ENCODE assay signal across 23 cellular contexts in the genomic region with DNA sequence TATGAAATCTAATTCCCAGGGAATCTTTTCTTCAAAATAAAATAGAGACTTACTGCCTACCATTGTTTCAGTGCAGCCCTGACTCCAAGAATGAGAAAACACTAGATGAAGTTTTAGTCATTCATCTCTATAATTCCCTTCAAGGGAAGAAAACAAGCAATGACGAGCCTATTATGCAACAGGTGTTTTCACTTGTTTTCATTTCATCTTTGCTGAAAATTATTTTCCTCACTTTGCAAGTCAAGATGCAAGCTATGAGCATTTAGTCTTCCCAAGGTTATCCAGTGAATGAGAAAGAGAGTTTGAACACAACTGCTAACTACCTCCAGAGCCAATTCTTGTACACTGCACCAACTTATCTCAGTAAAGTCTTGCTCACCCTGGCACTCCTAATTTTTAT. TPM values are rescaled to one million over a fixed set of nuclear protein-coding genes. Genes with fewer than 3 reads are reported as not detected.
"Had no signal": no experiment of that assay in that cellular context is flagged by ENCODE, and none has a peak within 500 bp of the region (broad histone marks: within the 10 kb centered on the region; RNA-seq: fewer than 3 reads in every experiment).

No MANE protein-coding gene starts in this region.

- H2AFZ ChIP-seq: hepatocyte had no signal

- H3K4me1 ChIP-seq: ascending aorta, lower lobe of right lung, prostate gland, tibial artery had no signal

- H3K27ac ChIP-seq: ascending aorta, dorsolateral prefrontal cortex, epithelial cell of prostate, hepatocyte, lower lobe of right lung, ovary, prostate gland, tibial artery, WERI-Rb-1 had no signal

- ATAC-seq: left lobe of liver; lower lobe of right lung; natural killer cell; stimulated activated naive CD8-positive, alpha-beta T cell treated with anti-CD3 and anti-CD28 coated beads, Interleukin-15, amount 100 ng/mL, for 72 hours; T-cell had no signal

- H3K9me3 Mint-ChIP-seq: activated naive CD4-positive, alpha-beta T cell treated with anti-CD3 and anti-CD28 coated beads, Interleukin-2, amount 50 U/mL, for 24 hours; central memory CD8-positive, alpha-beta T cell; immature natural killer cell; natural killer cell; stimulated activated naive CD8-positive, alpha-beta T cell treated with anti-CD3 and anti-CD28 coated beads, Interleukin-15, amount 100 ng/mL, for 72 hours; T-cell; T-helper 2 cell treated with Interferon-gamma antibody and Interleukin-4, amounts not matched to agents 5 μg/mL and 100 μg/mL, for 36 hours had no signal

- H3K4me2 ChIP-seq: hepatocyte had no signal

- H3K9me3 ChIP-seq: ascending aorta, lower lobe of right lung, ovary, prostate gland, tibial artery had no signal

- DNase-seq: activated CD4-positive, alpha-beta T cell treated with anti-CD3 and anti-CD28 coated beads for 1 hour; activated gamma-delta T cell treated with Interleukin-2 at 50 U/mL for 16 hours; activated T-cell treated with anti-CD3 and anti-CD28 coated beads, Interleukin-2, amount 50 U/mL, for 1 hour; dorsolateral prefrontal cortex; foreskin melanocyte; glutamatergic neuron; immature natural killer cell; lower lobe of right lung; natural killer cell; ovary; stimulated activated CD4-positive, alpha-beta T cell treated with anti-CD3 and anti-CD28 coated beads, Interleukin-12 subunit alpha, Interleukin-12 subunit beta, amount 100 ng/mL, for 4 hours; stimulated activated naive CD8-positive, alpha-beta T cell treated with anti-CD3 and anti-CD28 coated beads, Interleukin-15, amount 100 ng/mL, for 72 hours; T-cell; tibial artery; WERI-Rb-1 had no signal

- H3K27me3 ChIP-seq: ascending aorta, dorsolateral prefrontal cortex, hepatocyte, ovary, tibial artery had no signal

- H3K4me1 Mint-ChIP-seq: activated naive CD4-positive, alpha-beta T cell treated with anti-CD3 and anti-CD28 coated beads, Interleukin-2, amount 50 U/mL, for 24 hours; central memory CD8-positive, alpha-beta T cell; immature natural killer cell had no signal

- H3K27ac Mint-ChIP-seq: activated naive CD4-positive, alpha-beta T cell treated with anti-CD3 and anti-CD28 coated beads, Interleukin-2, amount 50 U/mL, for 24 hours; immature natural killer cell; natural killer cell; stimulated activated naive CD8-positive, alpha-beta T cell treated with anti-CD3 and anti-CD28 coated beads, Interleukin-15, amount 100 ng/mL, for 72 hours; T-cell; T-helper 2 cell treated with Interferon-gamma antibody and Interleukin-4, amounts not matched to agents 5 μg/mL and 100 μg/mL, for 36 hours had no signal

- H3K79me2 ChIP-seq: hepatocyte had no signal

- H3K36me3 ChIP-seq: ascending aorta, lower lobe of right lung, ovary, prostate gland, tibial artery, WERI-Rb-1 had no signal

- H3K4me3 Mint-ChIP-seq: activated naive CD4-positive, alpha-beta T cell treated with anti-CD3 and anti-CD28 coated beads, Interleukin-2, amount 50 U/mL, for 24 hours; central memory CD8-positive, alpha-beta T cell; immature natural killer cell; natural killer cell; stimulated activated naive CD8-positive, alpha-beta T cell treated with anti-CD3 and anti-CD28 coated beads, Interleukin-15, amount 100 ng/mL, for 72 hours; T-cell; T-helper 2 cell treated with Interferon-gamma antibody and Interleukin-4, amounts not matched to agents 5 μg/mL and 100 μg/mL, for 36 hours had no signal

- H3K4me3 ChIP-seq: ascending aorta, dorsolateral prefrontal cortex, hepatocyte, lower lobe of right lung, ovary, prostate gland, tibial artery had no signal

- H3K36me3 Mint-ChIP-seq: activated naive CD4-positive, alpha-beta T cell treated with anti-CD3 and anti-CD28 coated beads, Interleukin-2, amount 50 U/mL, for 24 hours; immature natural killer cell; natural killer cell; T-cell had no signal

RNA-seq across cellular contexts. Expression of a gene that starts 37.0 kb away (rescaled TPM):
- total RNA-seq: natural killer cell had no signal
- polyA plus RNA-seq: immature natural killer cell had no signal
